Comparison of ENCODE assay signal across 29 cellular contexts in genomic region chr15:26357653-26358052, GRCh38.
DNase-seq lines count a peak whose midpoint lies in the region; ATAC-seq and TF ChIP-seq lines count a peak whose summit lies in the region.
"Had no signal": no experiment of that assay in that cellular context is flagged by ENCODE, and none has a peak within 500 bp of the region (broad histone marks: within the 10 kb centered on the region; RNA-seq: fewer than 3 reads in every experiment).

No MANE protein-coding gene starts in this region.

- no peak overlapping the region for H2AFZ ChIP-seq in neural cell (ENCODE audit: low read depth, low read length)

- H3K9ac ChIP-seq in neural cell (ENCODE audit: low read length): no peak overlapping the region
- H3K9ac ChIP-seq: BLaER1; BLaER1 treated with 17β-estradiol and CSF1 and Interleukin-3, amounts not matched to agents 10 nM and 100 nM had no signal

- H3K27ac ChIP-seq in neural cell (ENCODE audit: low read length): peak overlapping the region; percentile 35
- H3K27ac ChIP-seq: 22Rv1; A549; BLaER1; BLaER1 treated with 17β-estradiol and CSF1 and Interleukin-3, amounts not matched to agents 10 nM and 100 nM; C4-2B had no signal

- peak; percentile 9 for DNase-seq in putamen (ENCODE audit: low spot score)
- DNase-seq in NCI-H1105 treated with DMSO at 0.1 percent for 48 hours (lab: John Stamatoyannopoulos, UW): no peak
- DNase-seq: 8988T; ACHN; AML-193; BE2C; C1 segment of cervical spinal cord; Caco-2; Calu3; CD4-positive, alpha-beta memory T cell; CD4-positive, alpha-beta T cell; CD4-positive, CD25-positive, alpha-beta regulatory T cell; CD8-positive, alpha-beta memory T cell; CD8-positive, alpha-beta T cell; COR-L47; DMS 273 treated with DMSO at 0.1 percent for 48 hours; DMS153; DMS53; DMS79; DMS79 treated with DMSO at 0.1 percent for 48 hours; DND-41; EL had no signal

- no peaks in the 10 kb centered on the region for H3K36me3 ChIP-seq in neural cell (ENCODE audit: insufficient read depth, low read length)
- H3K36me3 ChIP-seq: BE2C; BLaER1; BLaER1 treated with 17β-estradiol and CSF1 and Interleukin-3, amounts not matched to agents 10 nM and 100 nM had no signal

- H3K9me2 ChIP-seq in neural cell (ENCODE audit: insufficient read depth, low read length): no peaks in the 10 kb centered on the region

- H3F3A ChIP-seq in neural cell (ENCODE audit: insufficient read depth, low read length, poor library complexity, severe bottlenecking): no peaks in the 10 kb centered on the region

- no peaks in the 10 kb centered on the region for H3K79me2 ChIP-seq in neural cell (replicated peaks; ENCODE audit: insufficient read depth, low read length)

- H3K27me3 ChIP-seq in neural cell (ENCODE audit: insufficient read depth, low read depth, low read length): no peaks in the 10 kb centered on the region
- H3K27me3 ChIP-seq: BE2C; BLaER1; BLaER1 treated with 17β-estradiol and CSF1 and Interleukin-3, amounts not matched to agents 10 nM and 100 nM had no signal

- H4K20me1 ChIP-seq in neural cell (ENCODE audit: insufficient read depth): no peaks in the 10 kb centered on the region
- H4K20me1 ChIP-seq: BLaER1; BLaER1 treated with 17β-estradiol and CSF1 and Interleukin-3, amounts not matched to agents 10 nM and 100 nM had no signal

- no peaks in the 10 kb centered on the region for H3K9me3 ChIP-seq in neural cell (ENCODE audit: low read length)
- H3K9me3 ChIP-seq: A549; BE2C; BLaER1; BLaER1 treated with 17β-estradiol and CSF1 and Interleukin-3, amounts not matched to agents 10 nM and 100 nM; Caco-2 had no signal

- TF ChIP-seq EP300 in neural cell (conservative IDR thresholded peaks at IDR 0.05; ENCODE audit: poor library complexity, severe bottlenecking): peak; percentile 86

- ATAC-seq in HG03139 (IDR thresholded peaks at IDR 0.05; ENCODE audit: unreplicated experiment): no peak
- ATAC-seq: A549; CD8-positive, alpha-beta T cell had no signal

- TF ChIP-seq RAD21 in neural cell (conservative IDR thresholded peaks at IDR 0.05): no peak

- no peak for TF ChIP-seq CTCF in neural cell (IDR thresholded peaks at IDR 0.05; ENCODE audit: poor library complexity, severe bottlenecking)

- no peak overlapping the region for H3K4me2 ChIP-seq in neural cell (ENCODE audit: low read length)
- H3K4me2 ChIP-seq: A549, BLaER1 had no signal

- H3K4me3 ChIP-seq in neural cell (ENCODE audit: low read length): no peak overlapping the region
- H3K4me3 ChIP-seq: A549; BLaER1; BLaER1 treated with 17β-estradiol and CSF1 and Interleukin-3, amounts not matched to agents 10 nM and 100 nM had no signal

TF ChIP-seq in neural cell, 6 proteins besides CTCF, POLR2A, EP300 and RAD21:
- TF ChIP-seq POLR2AphosphoS5 (IDR thresholded peaks at IDR 0.05): peak; percentile 62
- TF ChIP-seq TAF1 (IDR thresholded peaks at IDR 0.05; ENCODE audit: low read depth): no peak
- no peak for TF ChIP-seq EZH2 (IDR thresholded peaks at IDR 0.05; ENCODE audit: borderline replicate concordance, insufficient read depth, low read length, poor library complexity, severe bottlenecking)
